ENCODE assay signal across 10 cellular contexts in the genomic region with DNA sequence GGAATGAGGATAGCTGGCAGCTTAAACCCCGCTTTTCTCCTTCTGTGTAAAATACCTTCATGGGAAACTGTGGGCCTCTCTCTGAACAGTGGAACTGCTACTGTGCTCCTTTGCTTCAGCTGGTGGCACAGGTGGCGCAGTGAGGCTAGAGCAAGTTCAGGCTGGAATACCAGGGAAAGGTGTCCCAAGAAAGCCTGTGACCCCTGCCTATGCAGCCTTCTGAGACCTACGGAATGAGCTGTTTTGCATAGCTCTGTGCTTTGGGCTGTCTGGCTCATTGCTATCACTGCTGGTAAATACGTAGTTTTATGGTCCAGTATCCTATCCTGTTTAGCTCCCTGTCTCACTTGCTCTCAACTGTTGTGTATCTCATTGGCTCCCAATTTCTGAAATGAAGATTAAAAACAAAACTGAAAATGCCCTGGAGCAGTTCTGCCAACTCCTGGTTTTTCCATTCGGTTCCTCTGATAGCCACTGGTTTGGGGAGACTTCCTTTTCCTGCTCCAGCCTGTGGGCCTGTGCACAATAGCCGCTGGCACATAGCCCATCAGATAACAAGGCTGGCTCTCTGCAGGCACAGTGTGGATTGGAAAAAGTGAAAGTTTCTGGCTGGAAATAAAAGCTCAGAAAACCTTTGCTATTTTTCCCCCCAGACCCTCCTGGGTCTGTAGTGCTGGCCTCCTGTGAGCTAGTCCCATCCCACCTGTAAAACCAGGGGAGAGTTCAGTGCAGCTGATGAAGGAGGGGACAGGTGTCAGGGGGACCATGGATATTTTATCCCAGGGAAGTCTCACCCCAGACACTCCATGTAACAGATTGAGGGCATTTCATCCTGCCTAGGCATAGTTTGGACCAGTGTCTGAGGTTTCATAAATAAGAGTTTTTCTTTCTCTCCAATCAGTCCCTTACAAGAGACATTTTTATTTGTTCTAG. TPM values are rescaled to one million over a fixed set of nuclear protein-coding genes. Genes with fewer than 3 reads are reported as not detected.
DNase-seq lines count a peak whose midpoint lies in the region; ATAC-seq lines count a peak whose summit lies in the region.
"Had no signal": no experiment of that assay in that cellular context is flagged by ENCODE, and none has a peak within 500 bp of the region (broad histone marks: within the 10 kb centered on the region; RNA-seq: fewer than 3 reads in every experiment).

No MANE protein-coding gene starts in this region.

- no peak overlapping the region for H3K4me3 Mint-ChIP-seq in activated T-cell treated with anti-CD3 and anti-CD28 coated beads, Interleukin-2, amount 50 U/mL, for 24 hours
- H3K4me3 Mint-ChIP-seq in activated T-cell treated with anti-CD3 and anti-CD28 coated beads, Interleukin-2, amount 50 U/mL, for 4 hours, result no peak overlapping the region
- H3K4me3 Mint-ChIP-seq: activated B cell treated with CpG ODN at 0.5 μM for 24 hours had no signal

- H3K4me1 ChIP-seq in rectal smooth muscle tissue (ENCODE audit: control insufficient read depth, insufficient read depth, low read length), result peaks cover 10% of the 10 kb centered on the region

- no peaks in the 10 kb centered on the region for H3K9me3 Mint-ChIP-seq in activated T-cell treated with anti-CD3 and anti-CD28 coated beads, Interleukin-2, amount 50 U/mL, for 24 hours
- no peaks in the 10 kb centered on the region for H3K9me3 Mint-ChIP-seq in activated T-cell treated with anti-CD3 and anti-CD28 coated beads, Interleukin-2, amount 50 U/mL, for 4 hours
- H3K9me3 Mint-ChIP-seq: activated B cell treated with CpG ODN at 0.5 μM for 24 hours had no signal

- peak overlapping the region; percentile 14 for H3K4me3 ChIP-seq in rectal smooth muscle tissue (ENCODE audit: low read length)

- ATAC-seq in activated T-cell treated with anti-CD3 and anti-CD28 coated beads, Interleukin-2, amount 50 U/mL, for 4 hours, result no peak
- ATAC-seq in GM19351 (IDR thresholded peaks at IDR 0.05; ENCODE audit: unreplicated experiment), result no peak

- peaks cover 47% of the 10 kb centered on the region for H3K36me3 Mint-ChIP-seq in activated T-cell treated with anti-CD3 and anti-CD28 coated beads, Interleukin-2, amount 50 U/mL, for 24 hours (ENCODE audit: low read depth)
- H3K36me3 Mint-ChIP-seq in activated T-cell treated with anti-CD3 and anti-CD28 coated beads, Interleukin-2, amount 50 U/mL, for 4 hours (ENCODE audit: insufficient read depth), result peaks cover 10% of the 10 kb centered on the region

- H3K27me3 Mint-ChIP-seq in activated T-cell treated with anti-CD3 and anti-CD28 coated beads, Interleukin-2, amount 50 U/mL, for 24 hours, result no peaks in the 10 kb centered on the region
- H3K27me3 Mint-ChIP-seq in activated T-cell treated with anti-CD3 and anti-CD28 coated beads, Interleukin-2, amount 50 U/mL, for 4 hours (ENCODE audit: low read depth), result no peaks in the 10 kb centered on the region
- H3K27me3 Mint-ChIP-seq: activated B cell treated with CpG ODN at 0.5 μM for 24 hours had no signal

- peak overlapping the region; percentile 57 for H3K27ac ChIP-seq in rectal smooth muscle tissue (ENCODE audit: low read depth, low read length)

- no peak overlapping the region for H3K9ac ChIP-seq in rectal smooth muscle tissue (ENCODE audit: low read length)

- H3K4me1 Mint-ChIP-seq in activated T-cell treated with anti-CD3 and anti-CD28 coated beads, Interleukin-2, amount 50 U/mL, for 24 hours (ENCODE audit: low read depth), result peaks cover 17% of the 10 kb centered on the region
- H3K4me1 Mint-ChIP-seq in activated T-cell treated with anti-CD3 and anti-CD28 coated beads, Interleukin-2, amount 50 U/mL, for 4 hours (ENCODE audit: low read depth), result peaks cover 13% of the 10 kb centered on the region

- no peaks in the 10 kb centered on the region for H3K36me3 ChIP-seq in rectal smooth muscle tissue (ENCODE audit: control insufficient read depth, insufficient read depth, low read length)

- H3K27me3 ChIP-seq in rectal smooth muscle tissue (ENCODE audit: control insufficient read depth, insufficient read depth, low read length), result no peaks in the 10 kb centered on the region

- peak overlapping the region; percentile 47 for H3K27ac Mint-ChIP-seq in activated T-cell treated with anti-CD3 and anti-CD28 coated beads, Interleukin-2, amount 50 U/mL, for 24 hours
- H3K27ac Mint-ChIP-seq: activated B cell treated with CpG ODN at 0.5 μM for 24 hours had no signal

- DNase-seq in activated T-cell treated with anti-CD3 and anti-CD28 coated beads, Interleukin-2, amount 50 U/mL, for 24 hours, result no peak
- no peak for DNase-seq in activated T-cell treated with anti-CD3 and anti-CD28 coated beads, Interleukin-2, amount 50 U/mL, for 4 hours
- peak; percentile 65 for DNase-seq in UCSD-AML1 (lab: John Stamatoyannopoulos, UW; ENCODE audit: unreplicated experiment)
- DNase-seq in glomerular endothelial cell (ENCODE audit: extremely low read depth, low read depth, low spot score), result peak; percentile 93
- DNase-seq in NCI-H510A (lab: John Stamatoyannopoulos, UW), result no peak
- DNase-seq in OCI-M2 (lab: John Stamatoyannopoulos, UW; ENCODE audit: unreplicated experiment), result no peak
- DNase-seq: activated B cell treated with CpG ODN at 0.5 μM for 24 hours, DND-41 had no signal

RNA-seq across cellular contexts. Expression of a gene that starts 24.1 kb away (rescaled TPM):
- 100 to 1,000 TPM; 119 to 169 (median 146) TPM for total RNA-seq in activated T-cell treated with anti-CD3 and anti-CD28 coated beads, Interleukin-2, amount 50 U/mL, for 4 hours
- 73.9 and 93.6 TPM in 2 replicates for total RNA-seq in glomerular endothelial cell

RNA-seq across cellular contexts. Expression of a gene that starts 53.7 kb away (rescaled TPM):
- total RNA-seq in activated T-cell treated with anti-CD3 and anti-CD28 coated beads, Interleukin-2, amount 50 U/mL, for 4 hours, result 10 to 100 TPM; 17.9 to 21.6 (median 17.9) TPM
- 68.0 and 82.5 TPM in 2 replicates for total RNA-seq in glomerular endothelial cell

Comparison
In these comparisons a context has a peak if more than half of its experiments do, and no peak if none do; other contexts are left out.
1. DNase-seq: peak in UCSD-AML1 (single experiment) and glomerular endothelial cell (single experiment); none in activated T-cell treated with anti-CD3 and anti-CD28 coated beads, Interleukin-2, amount 50 U/mL, for 24 hours (single experiment), activated T-cell treated with anti-CD3 and anti-CD28 coated beads, Interleukin-2, amount 50 U/mL, for 4 hours (single experiment), NCI-H510A (single experiment) and OCI-M2 (single experiment).